Comparison of ENCODE assay signal across 8 cellular contexts in genomic region chr20:35699127-35699913, GRCh38. TPM values are rescaled to one million over a fixed set of nuclear protein-coding genes. Genes with fewer than 3 reads are reported as not detected.
DNase-seq lines count a peak whose midpoint lies in the region; ATAC-seq and TF ChIP-seq lines count a peak whose summit lies in the region.

Gene NFS1, minus strand, starts transcription at chr20:35699352. Its CDS starts 64 bp downstream, at chr20:35699288.
Gene ROMO1, plus strand, starts transcription at chr20:35699405. Its CDS starts 228 bp downstream, at chr20:35699633.

- H3K36me3 ChIP-seq in BLaER1 = peaks cover 54% of the 10 kb centered on the region
- H3K36me3 ChIP-seq in duodenal mucosa (ENCODE audit: control insufficient read depth in 1 of 2, insufficient read depth in 2 of 2, low read length in 2 of 2) = peaks cover 29 to 38% of the 10 kb centered on the region in 2 donors

- TF ChIP-seq CTCF in lower leg skin (IDR thresholded peaks at IDR 0.05) = no peak

- H3K9me3 ChIP-seq in BLaER1 (no peaks in the 10 kb centered on the region), duodenal mucosa (ENCODE audit: control insufficient read depth in 1 of 2, low read length in 2 of 2) (no peaks in the 10 kb centered on the region)

- H3K9ac ChIP-seq in BLaER1 = peak within 1 kb of the TSS; percentile 96
- H3K9ac ChIP-seq in duodenal mucosa (ENCODE audit: low read depth in 1 of 2, low read length in 2 of 2) = peak within 1 kb of the TSS; percentile 95

- peak; percentile 71 for ATAC-seq in HG03520 (IDR thresholded peaks at IDR 0.05; ENCODE audit: unreplicated experiment)

- TF ChIP-seq POLR2A in lower leg skin (IDR thresholded peaks at IDR 0.05) = no peak

- peak within 1 kb of the TSS; percentile 95 for H3K4me2 ChIP-seq in BLaER1

- no peaks in the 10 kb centered on the region for H3K27me3 Mint-ChIP-seq in activated CD4-positive, alpha-beta memory T cell treated with anti-CD3 and anti-CD28 coated beads, Interleukin-2, amount 10 ng/mL, durations not matched to agents 7 days and 5 days

- peak; percentile 79 for DNase-seq in GM19240 (ENCODE audit: insufficient read length, low spot score)
- peak; percentile 68 for DNase-seq in NCI-H774 (lab: John Stamatoyannopoulos, UW)
- peak; percentile 87 for DNase-seq in activated CD4-positive, alpha-beta memory T cell treated with anti-CD3 and anti-CD28 coated beads, Interleukin-2, amount 10 ng/mL, durations not matched to agents 7 days and 5 days
- DNase-seq in lower leg skin (ENCODE audit: low spot score in 2 of 2) = peak; percentile 76 to 97
- DNase-seq in stimulated activated CD4-positive, alpha-beta T cell treated with anti-CD3 and anti-CD28 coated beads, Interleukin-4, amount 100 ng/mL, for 48 hours (ENCODE audit: low read depth in 2 of 2) = peak; percentile 76 to 82

- intact Hi-C loops in lower leg skin (cut with DNase I; ENCODE audit: low total_unique reads) = no loop called here

- peak within 1 kb of the TSS; percentile 94 for H3K27ac ChIP-seq in BLaER1
- H3K27ac ChIP-seq in duodenal mucosa (ENCODE audit: low read depth, low read length) = peak within 1 kb of the TSS; percentile 88

- WGBS in lower leg skin, 2 donors = 0% methylated on average over 34 to 47 of the region's 80 CpGs

- H3K4me3 Mint-ChIP-seq in activated CD4-positive, alpha-beta memory T cell treated with anti-CD3 and anti-CD28 coated beads, Interleukin-2, amount 10 ng/mL, durations not matched to agents 7 days and 5 days = peak within 1 kb of the TSS; percentile 91

- H3K4me1 ChIP-seq in BLaER1 = peaks cover 30% of the 10 kb centered on the region
- peaks cover 23 to 26% of the 10 kb centered on the region in 2 donors for H3K4me1 ChIP-seq in duodenal mucosa (ENCODE audit: control insufficient read depth in 1 of 2, insufficient read depth in 2 of 2, low read length in 2 of 2)

- H3K36me3 Mint-ChIP-seq in activated CD4-positive, alpha-beta memory T cell treated with anti-CD3 and anti-CD28 coated beads, Interleukin-2, amount 10 ng/mL, durations not matched to agents 7 days and 5 days (ENCODE audit: low read depth) = peaks cover 64% of the 10 kb centered on the region

- H3K4me3 ChIP-seq in BLaER1 (peak within 1 kb of the TSS; percentile 95), duodenal mucosa (ENCODE audit: low read depth in 1 of 2, low read length in 2 of 2) (peak within 1 kb of the TSS; percentile 83 to 98), lower leg skin (ENCODE audit: low read depth, poor library complexity, severe bottlenecking) (peak within 1 kb of the TSS; percentile 91)

- H3K27ac Mint-ChIP-seq in activated CD4-positive, alpha-beta memory T cell treated with anti-CD3 and anti-CD28 coated beads, Interleukin-2, amount 10 ng/mL, durations not matched to agents 7 days and 5 days = peak within 1 kb of the TSS; percentile 77

- POLR2A ChIA-PET in activated CD4-positive, alpha-beta memory T cell treated with anti-CD3 and anti-CD28 coated beads, Interleukin-2, amount 10 ng/mL, durations not matched to agents 7 days and 5 days (lab: Charles Lee) = interaction anchor here (0.8 to 23.9 kb wide), 14 partner anchors 13 to 422 kb away, joined by 3 to 503 read pairs (median 5); partner anchors contain the start of genes CPNE1, MMP24OS, PHF20 and RBM12

- CTCF ChIA-PET in activated CD4-positive, alpha-beta memory T cell treated with anti-CD3 and anti-CD28 coated beads, Interleukin-2, amount 10 ng/mL, durations not matched to agents 7 days and 5 days (lab: Charles Lee) = interaction anchor here (1.0 to 2.0 kb wide), 2 partner anchors 95 to 98 kb away, joined by 4 to 7 read pairs; no protein-coding TSS in a partner anchor

- H4K20me1 ChIP-seq in BLaER1 = peaks cover 50% of the 10 kb centered on the region

- H3K27me3 ChIP-seq in BLaER1 (no peaks in the 10 kb centered on the region), duodenal mucosa (ENCODE audit: control insufficient read depth in 1 of 2, insufficient read depth in 2 of 2, low read length in 2 of 2) (no peaks in the 10 kb centered on the region)

- H3K4me1 Mint-ChIP-seq in activated CD4-positive, alpha-beta memory T cell treated with anti-CD3 and anti-CD28 coated beads, Interleukin-2, amount 10 ng/mL, durations not matched to agents 7 days and 5 days = peaks cover 55% of the 10 kb centered on the region

- H3K9me3 Mint-ChIP-seq in activated CD4-positive, alpha-beta memory T cell treated with anti-CD3 and anti-CD28 coated beads, Interleukin-2, amount 10 ng/mL, durations not matched to agents 7 days and 5 days = no peaks in the 10 kb centered on the region

RNA-seq across cellular contexts. Expression of gene NFS1, which starts in this region (rescaled TPM):
- total RNA-seq in activated CD4-positive, alpha-beta memory T cell treated with anti-CD3 and anti-CD28 coated beads, Interleukin-2, amount 10 ng/mL, durations not matched to agents 7 days and 5 days = 10 to 100 TPM; 28.3 to 30.8 TPM
- total RNA-seq in lower leg skin = 10 to 100 TPM; 39.6 to 48.4 (median 44.0) TPM

RNA-seq across cellular contexts. Expression of gene ROMO1, which starts in this region (rescaled TPM):
- total RNA-seq in activated CD4-positive, alpha-beta memory T cell treated with anti-CD3 and anti-CD28 coated beads, Interleukin-2, amount 10 ng/mL, durations not matched to agents 7 days and 5 days = 100 to 1,000 TPM in 1 of 2 experiments, 10 to 100 TPM in 1; 98.4 to 114 TPM
- 100 to 1,000 TPM in 3 of 4 donors, 10 to 100 TPM in 1; 57.4 to 242 (median 150) TPM for total RNA-seq in lower leg skin

Comparison
In these comparisons a context has a peak if more than half of its experiments do, and no peak if none do; other contexts are left out.
1. Peak in every context shown above with its lines: DNase-seq, ATAC-seq, H3K4me3 ChIP-seq and H3K27ac ChIP-seq.